In genomic region chr3:107242579-107242978, GRCh38 we compare ENCODE assay signal across 1 cellular context.
TF ChIP-seq lines count a peak whose summit lies in the region.

No MANE protein-coding gene starts in this region.

TF ChIP-seq in HepG2, 621 proteins besides CTCF, POLR2A, EP300 and RAD21 (continued from another document):
- TF ChIP-seq ZHX2 (IDR thresholded peaks at IDR 0.05; ENCODE audit: low read depth) (no peak), ZHX2 (CRISPR knock-in tag; IDR thresholded peaks at IDR 0.05; ENCODE audit: borderline replicate concordance) (no peak), KLF9 (CRISPR knock-in tag; IDR thresholded peaks at IDR 0.05; ENCODE audit: low read depth) (no peak), HOXD1 (CRISPR knock-in tag; IDR thresholded peaks at IDR 0.05) (no peak), TSC22D2 (CRISPR knock-in tag; IDR thresholded peaks at IDR 0.05; ENCODE audit: borderline replicate concordance) (no peak), SIX4 (CRISPR knock-in tag; IDR thresholded peaks at IDR 0.05) (no peak), IRX3 (CRISPR knock-in tag; IDR thresholded peaks at IDR 0.05; ENCODE audit: borderline replicate concordance, low read depth) (no peak), RNF219 (CRISPR knock-in tag; IDR thresholded peaks at IDR 0.05) (no peak), ZNF432 (CRISPR knock-in tag; IDR thresholded peaks at IDR 0.05; ENCODE audit: borderline replicate concordance) (no peak), NFYB (CRISPR knock-in tag; IDR thresholded peaks at IDR 0.05) (no peak), RFX3 (CRISPR knock-in tag; IDR thresholded peaks at IDR 0.05) (no peak), SNAI1 (CRISPR knock-in tag; IDR thresholded peaks at IDR 0.05; ENCODE audit: borderline replicate concordance) (no peak), KDM5A (IDR thresholded peaks at IDR 0.05; ENCODE audit: borderline replicate concordance, low read length) (no peak), ZNF781 (CRISPR knock-in tag; IDR thresholded peaks at IDR 0.05; ENCODE audit: borderline replicate concordance, not compliant biosample characterization) (no peak)
- TF ChIP-seq, protein P1, sequence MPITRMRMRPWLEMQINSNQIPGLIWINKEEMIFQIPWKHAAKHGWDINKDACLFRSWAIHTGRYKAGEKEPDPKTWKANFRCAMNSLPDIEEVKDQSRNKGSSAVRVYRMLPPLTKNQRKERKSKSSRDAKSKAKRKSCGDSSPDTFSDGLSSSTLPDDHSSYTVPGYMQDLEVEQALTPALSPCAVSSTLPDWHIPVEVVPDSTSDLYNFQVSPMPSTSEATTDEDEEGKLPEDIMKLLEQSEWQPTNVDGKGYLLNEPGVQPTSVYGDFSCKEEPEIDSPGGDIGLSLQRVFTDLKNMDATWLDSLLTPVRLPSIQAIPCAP (CRISPR knock-in tag; IDR thresholded peaks at IDR 0.05; ENCODE audit: low read depth), result no peak
- TF ChIP-seq, protein P2, sequence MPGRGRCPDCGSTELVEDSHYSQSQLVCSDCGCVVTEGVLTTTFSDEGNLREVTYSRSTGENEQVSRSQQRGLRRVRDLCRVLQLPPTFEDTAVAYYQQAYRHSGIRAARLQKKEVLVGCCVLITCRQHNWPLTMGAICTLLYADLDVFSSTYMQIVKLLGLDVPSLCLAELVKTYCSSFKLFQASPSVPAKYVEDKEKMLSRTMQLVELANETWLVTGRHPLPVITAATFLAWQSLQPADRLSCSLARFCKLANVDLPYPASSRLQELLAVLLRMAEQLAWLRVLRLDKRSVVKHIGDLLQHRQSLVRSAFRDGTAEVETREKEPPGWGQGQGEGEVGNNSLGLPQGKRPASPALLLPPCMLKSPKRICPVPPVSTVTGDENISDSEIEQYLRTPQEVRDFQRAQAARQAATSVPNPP (CRISPR knock-in tag; IDR thresholded peaks at IDR 0.05), result no peak
